16 cellular contexts compared by ENCODE assay signal in genomic region chr2:12930382-12930781, GRCh38.
"Had no signal": no experiment of that assay in that cellular context is flagged by ENCODE, and none has a peak within 500 bp of the region (broad histone marks: within the 10 kb centered on the region; RNA-seq: fewer than 3 reads in every experiment).

No MANE protein-coding gene starts in this region.

- H3K27ac ChIP-seq: body of pancreas, esophagus squamous epithelium, hepatocyte, lower lobe of right lung, spleen, thoracic aorta, upper lobe of left lung had no signal

- DNase-seq: activated CD4-positive, alpha-beta T cell treated with anti-CD3 and anti-CD28 coated beads for 48 hours; activated CD4-positive, CD25-positive, alpha-beta regulatory T cell; activated CD8-positive, alpha-beta T cell treated with anti-CD3 and anti-CD28 coated beads for 36 hours; activated naive CD4-positive, alpha-beta T cell treated with anti-CD3 and anti-CD28 coated beads for 36 hours; activated T-cell treated with anti-CD3 and anti-CD28 coated beads, Interleukin-2, amount 50 U/mL, for 4 hours; body of pancreas; effector memory CD8-positive, alpha-beta T cell; esophagus squamous epithelium; left cardiac atrium; lower lobe of right lung; spleen; stimulated activated CD4-positive, alpha-beta T cell treated with anti-CD3 and anti-CD28 coated beads, Interleukin-4, amount 100 ng/mL, for 4 hours; upper lobe of left lung had no signal

- H3K36me3 ChIP-seq: esophagus squamous epithelium, lower lobe of right lung, spleen, thoracic aorta, upper lobe of left lung had no signal

- ATAC-seq: activated CD8-positive, alpha-beta T cell treated with anti-CD3 and anti-CD28 coated beads for 36 hours; activated T-cell treated with anti-CD3 and anti-CD28 coated beads, Interleukin-2, amount 50 U/mL, for 4 hours; body of pancreas; stimulated activated memory B cell treated with anti-CD40 and anti-IgM and Interleukin-4, amounts not matched to agents 10 μg/mL and 1 μg/mL and 100 μg/mL, for 72 hours had no signal

- H3K79me2 ChIP-seq: hepatocyte had no signal

- H3K4me3 ChIP-seq: body of pancreas, esophagus squamous epithelium, hepatocyte, lower lobe of right lung, spleen, thoracic aorta, upper lobe of left lung had no signal

- H2AFZ ChIP-seq: hepatocyte had no signal

- H3K4me1 ChIP-seq: body of pancreas, lower lobe of right lung had no signal

- H3K27me3 ChIP-seq: body of pancreas, hepatocyte, spleen, upper lobe of left lung had no signal

- H3K9me3 ChIP-seq: body of pancreas, esophagus squamous epithelium, lower lobe of right lung, spleen, thoracic aorta, upper lobe of left lung had no signal

- H3K4me2 ChIP-seq: hepatocyte had no signal
